Comparison of ENCODE assay signal across 21 cellular contexts in genomic region chr17:55177914-55178217, GRCh38.
DNase-seq lines count a peak whose midpoint lies in the region; ATAC-seq, FAIRE-seq and TF ChIP-seq lines count a peak whose summit lies in the region.
"Had no signal": no experiment of that assay in that cellular context is flagged by ENCODE, and none has a peak within 500 bp of the region (broad histone marks: within the 10 kb centered on the region; RNA-seq: fewer than 3 reads in every experiment).

No MANE protein-coding gene starts in this region.

- peak overlapping the region in 1 of 2 experiments; percentile 36; a peak in 1 of 4 replicates for H3K27ac ChIP-seq in SK-N-SH (ENCODE audit: low read depth in 2 of 2, low read length in 1 of 2)
- peak overlapping the region; percentile 63 for H3K27ac ChIP-seq in endothelial cell of umbilical vein (ENCODE audit: insufficient read depth, low read depth, low read length)
- H3K27ac ChIP-seq: BLaER1 treated with 17β-estradiol and CSF1 and Interleukin-3, amounts not matched to agents 10 nM and 100 nM; C4-2B had no signal

- no peak overlapping the region for H3K4me3 ChIP-seq in SK-N-SH (ENCODE audit: low read depth in 2 of 2, low read length in 1 of 2)
- peak overlapping the region in 1 of 3 experiments; percentile 18 for H3K4me3 ChIP-seq in endothelial cell of umbilical vein (replicated peaks in 1 of 3; ENCODE audit: insufficient read depth in 1 of 3, low read depth in 1 of 3, low read length in 3 of 3)
- H3K4me3 ChIP-seq: BLaER1 treated with 17β-estradiol and CSF1 and Interleukin-3, amounts not matched to agents 10 nM and 100 nM had no signal

- no peaks in the 10 kb centered on the region for H3K9me3 ChIP-seq in SK-N-SH
- H3K9me3 ChIP-seq in endothelial cell of umbilical vein (replicated peaks; ENCODE audit: control insufficient read depth, insufficient read depth, low read length) = no peaks in the 10 kb centered on the region
- H3K9me3 ChIP-seq: Caco-2 had no signal

- TF ChIP-seq EP300 in SK-N-SH (IDR thresholded peaks at IDR 0.05; ENCODE audit: borderline replicate concordance in 1 of 2, low read depth in 1 of 2, low read length in 1 of 2) = peak in 1 of 2 experiments; percentile 62; a peak in 2 of 4 replicates

- intact Hi-C loops in endothelial cell of umbilical vein (cut with micrococcal nuclease) = loop anchor here (1.0 to 5.0 kb wide), 3 partner anchors 16 to 84 kb away; partner anchors contain the start of gene HLF

- 37% methylated on average over 2 of the region's 2 CpGs for WGBS in SK-N-SH (ENCODE audit: low lambda C conversion rate)

- dilution Hi-C loops in endothelial cell of umbilical vein (cut with MboI; ENCODE audit: extremely low pct_ligation_motif_present, low sequenced_read_pairs) = no loop called here

- no peaks in the 10 kb centered on the region for H3F3A ChIP-seq in SK-N-SH (replicated peaks; ENCODE audit: insufficient read depth)

- H2AFZ ChIP-seq in SK-N-SH (ENCODE audit: low read depth) (no peak overlapping the region), endothelial cell of umbilical vein (ENCODE audit: low read depth, low read length) (peak overlapping the region; percentile 75)

- H3K27me3 ChIP-seq in SK-N-SH (ENCODE audit: insufficient read depth) (no peaks in the 10 kb centered on the region), endothelial cell of umbilical vein (ENCODE audit: control insufficient read depth in 2 of 2, insufficient read depth in 2 of 2, low read length in 2 of 2) (no peaks in the 10 kb centered on the region)
- H3K27me3 ChIP-seq: BLaER1 treated with 17β-estradiol and CSF1 and Interleukin-3, amounts not matched to agents 10 nM and 100 nM had no signal

- H3K79me2 ChIP-seq in SK-N-SH (ENCODE audit: insufficient read depth) (no peaks in the 10 kb centered on the region), endothelial cell of umbilical vein (ENCODE audit: control insufficient read depth, insufficient read depth, low read length) (no peaks in the 10 kb centered on the region)

- H3K4me1 ChIP-seq in SK-N-SH (ENCODE audit: control insufficient read depth in 1 of 2, insufficient read depth in 2 of 2, low read depth in 1 of 2, low read length in 1 of 2) = peaks cover 0 to 17% of the 10 kb centered on the region in 2 experiments; a peak in 3 of 4 replicates
- peaks cover 16% of the 10 kb centered on the region for H3K4me1 ChIP-seq in endothelial cell of umbilical vein (ENCODE audit: control insufficient read depth, extremely low read depth, insufficient read depth, low read length)
- H3K4me1 ChIP-seq: Caco-2 had no signal

- DNase-seq in SK-N-SH = no peak
- no peak for DNase-seq in endothelial cell of umbilical vein (ENCODE audit: low read depth, low spot score)
- peak; percentile 27 for DNase-seq in fibroblast of gingiva (ENCODE audit: low read depth)
- no peak for DNase-seq in NCI-H774 (lab: John Stamatoyannopoulos, UW)
- DNase-seq in amygdala (lab: John Stamatoyannopoulos, UW) = no peak
- DNase-seq in stimulated activated CD4-positive, alpha-beta T cell treated with anti-CD3 and anti-CD28 coated beads, Interleukin-12 subunit alpha, Interleukin-12 subunit beta, amount 100 ng/mL, for 4 hours = no peak
- DNase-seq: 8988T; AML-193; Caco-2; Calu3; CD4-positive, alpha-beta T cell; CD8-positive, alpha-beta T cell; DMS79 treated with DMSO at 0.1 percent for 48 hours; GF-D8 had no signal

- no peak overlapping the region for H3K4me2 ChIP-seq in SK-N-SH
- H3K4me2 ChIP-seq in endothelial cell of umbilical vein (ENCODE audit: insufficient read depth, low read length) = peak overlapping the region; percentile 68
- H3K4me2 ChIP-seq: BLaER1 treated with 17β-estradiol and CSF1 and Interleukin-3, amounts not matched to agents 10 nM and 100 nM had no signal

- no peak for FAIRE-seq in endothelial cell of umbilical vein (lab: Jason Lieb, UNC)
- FAIRE-seq: A204.1, D721Med, G401.6, GM19239 had no signal

- CTCF ChIA-PET in SK-N-SH (lab: Yijun Ruan, JAX) = interaction anchor here (1.2 to 1.9 kb wide), 5 partner anchors 10 to 125 kb away, joined by 3 to 6 read pairs (median 4); no protein-coding TSS in a partner anchor
- CTCF ChIA-PET in endothelial cell of umbilical vein (lab: Charles Lee) = no interaction called here

- no peak overlapping the region for H3K9ac ChIP-seq in SK-N-SH
- no peak overlapping the region for H3K9ac ChIP-seq in endothelial cell of umbilical vein (replicated peaks; ENCODE audit: extremely low read depth, insufficient read depth, low read length)
- H3K9ac ChIP-seq: BLaER1 treated with 17β-estradiol and CSF1 and Interleukin-3, amounts not matched to agents 10 nM and 100 nM had no signal

- no TSS peak for BruUV-seq in endothelial cell of umbilical vein (replicated peaks; lab: Mats Ljungman, UMichigan)

- no peaks in the 10 kb centered on the region for H3K9me2 ChIP-seq in SK-N-SH

- no peaks in the 10 kb centered on the region for H3K36me3 ChIP-seq in SK-N-SH (replicated peaks in 1 of 2; ENCODE audit: control insufficient read depth in 1 of 2, insufficient read depth in 2 of 2, low read length in 1 of 2)
- no peaks in the 10 kb centered on the region for H3K36me3 ChIP-seq in endothelial cell of umbilical vein (ENCODE audit: control insufficient read depth in 2 of 2, extremely low read depth in 1 of 2, insufficient read depth in 2 of 2, low read length in 2 of 2)

- no peaks in the 10 kb centered on the region for H3K9me1 ChIP-seq in endothelial cell of umbilical vein (replicated peaks; ENCODE audit: control insufficient read depth, extremely low read depth, insufficient read depth, low read length)

- no peaks in the 10 kb centered on the region for H4K20me1 ChIP-seq in SK-N-SH (ENCODE audit: insufficient read depth)
- no peaks in the 10 kb centered on the region for H4K20me1 ChIP-seq in endothelial cell of umbilical vein (replicated peaks; ENCODE audit: control insufficient read depth, extremely low read depth, insufficient read depth, low read length)
- H4K20me1 ChIP-seq: BLaER1 treated with 17β-estradiol and CSF1 and Interleukin-3, amounts not matched to agents 10 nM and 100 nM had no signal

- POLR2A ChIA-PET in SK-N-SH (lab: Yijun Ruan, JAX) = no interaction called here
- POLR2A ChIA-PET in endothelial cell of umbilical vein (lab: Charles Lee) = no interaction called here

- no peak for TF ChIP-seq POLR2A in endothelial cell of umbilical vein (IDR thresholded peaks at IDR 0.05; ENCODE audit: low read depth, low read length)

- TF ChIP-seq CTCF in SK-N-SH (IDR thresholded peaks at IDR 0.05) = no peak
- TF ChIP-seq CTCF in endothelial cell of umbilical vein (IDR thresholded peaks at IDR 0.05; ENCODE audit: extremely low read depth in 1 of 2, insufficient read depth in 1 of 2, low read depth in 1 of 2, low read length in 2 of 2) = no peak

- no peak for TF ChIP-seq RAD21 in SK-N-SH (IDR thresholded peaks at IDR 0.05; ENCODE audit: low read length)

- peak; percentile 61 for ATAC-seq in SK-N-SH treated with all-trans-retinoic acid at 6 μM for 48 hours
- ATAC-seq: CD8-positive, alpha-beta T cell had no signal

TF ChIP-seq in SK-N-SH treated with all-trans-retinoic acid at 6 μM for 48 hours, 23 proteins besides CTCF, POLR2A, EP300 and RAD21 (continues in another document):
- TF ChIP-seq TOX (CRISPR knock-in tag; IDR thresholded peaks at IDR 0.05; ENCODE audit: borderline replicate concordance) = no peak

TF ChIP-seq in SK-N-SH, 30 proteins besides CTCF, POLR2A, EP300 and RAD21 (continues in another document):
- TF ChIP-seq IRF3 (IDR thresholded peaks at IDR 0.05; ENCODE audit: low read depth, low read length) (no peak), FOSL2 (IDR thresholded peaks at IDR 0.05; ENCODE audit: borderline replicate concordance, low read depth) (no peak), POLR2AphosphoS5 (IDR thresholded peaks at IDR 0.05; ENCODE audit: low read depth, low read length) (no peak), FOXJ3 (CRISPR knock-in tag; IDR thresholded peaks at IDR 0.05) (no peak), SMC3 (IDR thresholded peaks at IDR 0.05; ENCODE audit: low read depth, low read length) (no peak), TAF1 (IDR thresholded peaks at IDR 0.05; ENCODE audit: borderline replicate concordance, low read depth, low read length) (no peak), MXI1 (IDR thresholded peaks at IDR 0.05; ENCODE audit: low read depth, low read length) (no peak), MEF2A (IDR thresholded peaks at IDR 0.05; ENCODE audit: borderline replicate concordance, low read depth) (no peak)

TF ChIP-seq in endothelial cell of umbilical vein, 7 proteins besides CTCF, POLR2A, EP300 and RAD21:
- TF ChIP-seq JUN (IDR thresholded peaks at IDR 0.05; ENCODE audit: borderline replicate concordance, insufficient read depth, insufficient read length, low read depth) = no peak
- TF ChIP-seq MAX (IDR thresholded peaks at IDR 0.05; ENCODE audit: insufficient read depth, insufficient read length) = no peak
- no peak for TF ChIP-seq EZH2 (IDR thresholded peaks at IDR 0.05; ENCODE audit: borderline replicate concordance, low read depth, low read length, severe bottlenecking)
- TF ChIP-seq MYC (IDR thresholded peaks at IDR 0.05; ENCODE audit: low read depth, low read length) = no peak
- TF ChIP-seq POLR2AphosphoS5 (IDR thresholded peaks at IDR 0.05; ENCODE audit: insufficient read depth, low read depth, low read length) = no peak
- TF ChIP-seq FOS (IDR thresholded peaks at IDR 0.05; ENCODE audit: borderline replicate concordance, insufficient read depth, low read length) = no peak
- no peak for TF ChIP-seq GATA2 (IDR thresholded peaks at IDR 0.05; ENCODE audit: insufficient read depth, insufficient read length, low read depth, low read length)
